30 cellular contexts compared by ENCODE assay signal in the genomic region with DNA sequence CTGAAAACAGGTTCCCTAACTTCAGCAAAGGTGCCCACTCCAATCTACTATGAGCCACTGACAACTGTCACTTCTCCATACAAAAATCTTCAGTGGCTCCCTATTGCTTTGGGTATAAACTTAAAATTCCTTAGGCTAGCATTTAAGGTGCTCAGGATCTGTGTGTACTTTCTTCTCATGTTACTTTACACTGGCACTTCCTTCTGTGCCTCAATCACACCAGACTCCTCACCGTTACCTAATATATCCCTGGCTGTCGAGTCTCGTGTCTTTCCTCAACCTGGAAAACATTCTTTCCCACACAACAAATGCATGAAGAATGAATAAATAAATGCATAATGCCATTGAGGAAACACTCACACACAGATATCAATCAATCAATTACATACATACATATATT.
"Had no signal": no experiment of that assay in that cellular context is flagged by ENCODE, and none has a peak within 500 bp of the region (broad histone marks: within the 10 kb centered on the region; RNA-seq: fewer than 3 reads in every experiment).

No MANE protein-coding gene starts in this region.

- H3K27ac Mint-ChIP-seq: activated CD4-positive, alpha-beta memory T cell treated with anti-CD3 and anti-CD28 coated beads for 36 hours; activated CD4-positive, alpha-beta T cell treated with anti-CD3 and anti-CD28 coated beads for 36 hours; activated CD4-positive, alpha-beta T cell treated with anti-CD3 and anti-CD28 coated beads, Interleukin-2, amount 10 ng/mL, durations not matched to agents 24 days and 14 days; activated CD8-positive, alpha-beta memory T cell treated with anti-CD3 and anti-CD28 coated beads, Interleukin-2, amount 10 ng/mL, durations not matched to agents 7 days and 5 days; activated CD8-positive, alpha-beta T cell treated with anti-CD3 and anti-CD28 coated beads, Interleukin-2, amount 10 ng/mL, durations not matched to agents 7 days and 5 days; activated naive CD4-positive, alpha-beta T cell treated with anti-CD3 and anti-CD28 coated beads, Interleukin-2, amount 10 ng/mL, durations not matched to agents 7 days and 5 days; activated naive CD4-positive, alpha-beta T cell treated with anti-CD3 and anti-CD28 coated beads, Interleukin-2, amount 50 U/mL, for 72 hours; activated naive CD8-positive, alpha-beta T cell treated with anti-CD3 and anti-CD28 coated beads, Interleukin-2, amount 10 ng/mL, durations not matched to agents 7 days and 5 days; activated T-helper 1 cell treated with anti-CD3 and anti-CD28 coated beads, Interleukin-12 subunit alpha, Interleukin-12 subunit beta, Interleukin-2, Interleukin-4 antibody, amounts not matched to agents 30 ng/mL and 10 ng/mL and 1 ng/mL, durations not matched to agents 14 hours and 24 hours and 36 hours; dendritic cell treated with granulocyte-macrophage colony-stimulating factor and Interleukin-4, amounts not matched to agents 40 ng/mL and 50 ng/mL, for 4 days; effector memory CD8-positive, alpha-beta T cell had no signal

- H3K9me3 ChIP-seq: ascending aorta, breast epithelium, esophagus squamous epithelium had no signal

- DNase-seq: activated CD4-positive, alpha-beta memory T cell treated with anti-CD3 and anti-CD28 coated beads for 36 hours; activated CD4-positive, alpha-beta T cell treated with anti-CD3 and anti-CD28 coated beads for 36 hours; activated CD4-positive, alpha-beta T cell treated with anti-CD3 and anti-CD28 coated beads, Interleukin-2, amount 10 ng/mL, durations not matched to agents 24 days and 14 days; activated CD4-positive, CD25-positive, alpha-beta regulatory T cell; activated CD4-positive, CD25-positive, alpha-beta regulatory T cell treated with anti-CD3 and anti-CD28 coated beads, Interleukin-2, amount 50 U/mL, for 72 hours; activated CD8-positive, alpha-beta memory T cell treated with anti-CD3 and anti-CD28 coated beads, Interleukin-2, amount 10 ng/mL, durations not matched to agents 7 days and 5 days; activated CD8-positive, alpha-beta memory T cell treated with anti-CD3 and anti-CD28 coated beads, Interleukin-2, amount 50 U/mL, for 4 hours; activated CD8-positive, alpha-beta T cell treated with anti-CD3 and anti-CD28 coated beads, Interleukin-2, amount 10 ng/mL, durations not matched to agents 7 days and 5 days; activated gamma-delta T cell; activated naive CD4-positive, alpha-beta T cell; activated naive CD4-positive, alpha-beta T cell treated with anti-CD3 and anti-CD28 coated beads, Interleukin-2, amount 10 ng/mL, durations not matched to agents 7 days and 5 days; activated naive CD8-positive, alpha-beta T cell treated with anti-CD3 and anti-CD28 coated beads, Interleukin-2, amount 10 ng/mL, durations not matched to agents 7 days and 5 days; activated T-cell treated with anti-CD3 and anti-CD28 coated beads, Interleukin-2, amount 50 U/mL, for 1 hour; activated T-cell treated with anti-CD3 and anti-CD28 coated beads, Interleukin-2, amount 50 U/mL, for 48 hours; effector CD4-positive, alpha-beta T cell; effector memory CD8-positive, alpha-beta T cell; esophagus squamous epithelium; foreskin melanocyte; head of caudate nucleus; T-helper 2 cell had no signal

- H3K27ac ChIP-seq: ascending aorta, breast epithelium, cardiac muscle cell, coronary artery, epithelial cell of prostate, esophagus squamous epithelium had no signal

- H3K9me3 Mint-ChIP-seq: activated CD4-positive, alpha-beta memory T cell treated with anti-CD3 and anti-CD28 coated beads for 36 hours; activated naive CD4-positive, alpha-beta T cell treated with anti-CD3 and anti-CD28 coated beads, Interleukin-2, amount 10 ng/mL, durations not matched to agents 7 days and 5 days; activated naive CD4-positive, alpha-beta T cell treated with anti-CD3 and anti-CD28 coated beads, Interleukin-2, amount 50 U/mL, for 72 hours; activated T-helper 1 cell treated with anti-CD3 and anti-CD28 coated beads, Interleukin-12 subunit alpha, Interleukin-12 subunit beta, Interleukin-2, Interleukin-4 antibody, amounts not matched to agents 30 ng/mL and 10 ng/mL and 1 ng/mL, durations not matched to agents 14 hours and 24 hours and 36 hours; central memory CD8-positive, alpha-beta T cell; dendritic cell treated with granulocyte-macrophage colony-stimulating factor and Interleukin-4, amounts not matched to agents 40 ng/mL and 50 ng/mL, for 4 days had no signal

- H3K36me3 ChIP-seq: ascending aorta, breast epithelium, cardiac muscle cell, esophagus squamous epithelium had no signal

- H3K4me3 Mint-ChIP-seq: activated CD4-positive, alpha-beta memory T cell treated with anti-CD3 and anti-CD28 coated beads for 36 hours; activated CD4-positive, alpha-beta T cell treated with anti-CD3 and anti-CD28 coated beads for 36 hours; activated CD4-positive, alpha-beta T cell treated with anti-CD3 and anti-CD28 coated beads, Interleukin-2, amount 10 ng/mL, durations not matched to agents 24 days and 14 days; activated CD8-positive, alpha-beta memory T cell treated with anti-CD3 and anti-CD28 coated beads, Interleukin-2, amount 10 ng/mL, durations not matched to agents 7 days and 5 days; activated CD8-positive, alpha-beta T cell treated with anti-CD3 and anti-CD28 coated beads, Interleukin-2, amount 10 ng/mL, durations not matched to agents 7 days and 5 days; activated naive CD4-positive, alpha-beta T cell treated with anti-CD3 and anti-CD28 coated beads, Interleukin-2, amount 10 ng/mL, durations not matched to agents 7 days and 5 days; activated naive CD8-positive, alpha-beta T cell treated with anti-CD3 and anti-CD28 coated beads, Interleukin-2, amount 10 ng/mL, durations not matched to agents 7 days and 5 days; activated T-helper 1 cell treated with anti-CD3 and anti-CD28 coated beads, Interleukin-12 subunit alpha, Interleukin-12 subunit beta, Interleukin-2, Interleukin-4 antibody, amounts not matched to agents 30 ng/mL and 10 ng/mL and 1 ng/mL, durations not matched to agents 14 hours and 24 hours and 36 hours; brain; central memory CD8-positive, alpha-beta T cell; dendritic cell treated with granulocyte-macrophage colony-stimulating factor and Interleukin-4, amounts not matched to agents 40 ng/mL and 50 ng/mL, for 4 days; effector memory CD8-positive, alpha-beta T cell had no signal

- H3K36me3 Mint-ChIP-seq: activated CD4-positive, alpha-beta memory T cell treated with anti-CD3 and anti-CD28 coated beads for 36 hours; activated CD8-positive, alpha-beta memory T cell treated with anti-CD3 and anti-CD28 coated beads, Interleukin-2, amount 10 ng/mL, durations not matched to agents 7 days and 5 days; activated naive CD4-positive, alpha-beta T cell treated with anti-CD3 and anti-CD28 coated beads, Interleukin-2, amount 10 ng/mL, durations not matched to agents 7 days and 5 days; activated naive CD4-positive, alpha-beta T cell treated with anti-CD3 and anti-CD28 coated beads, Interleukin-2, amount 50 U/mL, for 72 hours; activated naive CD8-positive, alpha-beta T cell treated with anti-CD3 and anti-CD28 coated beads, Interleukin-2, amount 10 ng/mL, durations not matched to agents 7 days and 5 days had no signal

- ATAC-seq: activated CD4-positive, alpha-beta T cell treated with anti-CD3 and anti-CD28 coated beads for 36 hours; activated CD8-positive, alpha-beta memory T cell treated with anti-CD3 and anti-CD28 coated beads, Interleukin-2, amount 10 ng/mL, durations not matched to agents 7 days and 5 days; activated CD8-positive, alpha-beta T cell treated with anti-CD3 and anti-CD28 coated beads, Interleukin-2, amount 10 ng/mL, durations not matched to agents 7 days and 5 days; activated naive CD4-positive, alpha-beta T cell treated with anti-CD3 and anti-CD28 coated beads, Interleukin-2, amount 50 U/mL, for 72 hours; effector memory CD8-positive, alpha-beta T cell had no signal

- H3K4me1 ChIP-seq: breast epithelium had no signal

- H3K27me3 ChIP-seq: ascending aorta, breast epithelium, cardiac muscle cell, esophagus squamous epithelium had no signal

- H3K4me3 ChIP-seq: ascending aorta, breast epithelium, cardiac muscle cell, coronary artery, esophagus squamous epithelium had no signal

- H3K27me3 Mint-ChIP-seq: activated naive CD4-positive, alpha-beta T cell treated with anti-CD3 and anti-CD28 coated beads, Interleukin-2, amount 10 ng/mL, durations not matched to agents 7 days and 5 days; brain; central memory CD8-positive, alpha-beta T cell; effector memory CD8-positive, alpha-beta T cell had no signal
